In the genomic region with DNA sequence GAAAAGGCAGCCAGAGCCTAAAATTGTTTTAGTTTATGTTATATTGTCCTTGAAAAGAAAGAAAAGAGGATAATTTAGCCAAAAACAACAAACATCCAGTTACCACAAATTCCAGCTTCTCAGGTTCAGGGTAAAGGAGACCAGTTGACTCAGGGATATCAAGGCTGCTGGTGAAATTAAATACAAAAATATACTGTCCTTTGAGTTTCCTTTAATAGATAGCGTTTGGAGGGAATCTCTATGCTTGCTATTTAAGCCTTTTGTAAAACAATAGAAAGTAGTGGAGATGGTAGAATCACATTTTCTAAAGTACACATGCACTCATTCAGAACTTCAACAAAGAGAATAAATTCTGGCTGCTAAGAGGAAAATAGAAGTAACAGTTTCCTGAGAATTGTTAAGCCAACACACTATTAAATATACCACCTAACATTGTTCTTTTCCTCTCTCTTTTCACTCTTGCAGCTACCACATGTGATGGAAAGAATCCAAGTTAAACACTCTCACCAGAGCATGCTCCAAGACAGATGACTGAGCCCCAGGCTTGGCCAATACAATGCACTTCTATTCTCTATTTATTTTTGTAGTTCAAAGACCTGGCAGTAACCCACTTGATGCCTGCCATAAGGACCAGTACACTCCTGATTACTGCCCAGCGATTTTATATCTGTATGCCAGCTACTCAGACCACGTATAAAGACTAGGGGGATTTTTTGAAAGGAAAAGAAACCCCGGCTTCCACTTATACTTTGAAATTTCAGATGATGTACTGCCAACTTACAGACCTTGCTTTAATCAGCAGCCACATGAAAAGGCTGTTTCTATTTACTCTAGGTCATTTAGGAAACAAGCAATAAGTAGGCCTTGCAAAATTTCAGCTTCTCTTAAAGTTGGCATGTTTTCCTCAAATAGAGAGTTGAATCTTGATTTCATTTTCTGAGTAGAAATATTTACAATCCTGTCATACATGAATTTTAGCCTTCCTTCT, we compare ENCODE assay signal across 9 cellular contexts.
DNase-seq lines count a peak whose midpoint lies in the region; ATAC-seq and TF ChIP-seq lines count a peak whose summit lies in the region.
"Had no signal": no experiment of that assay in that cellular context is flagged by ENCODE, and none has a peak within 500 bp of the region (broad histone marks: within the 10 kb centered on the region; RNA-seq: fewer than 3 reads in every experiment).

No MANE protein-coding gene starts in this region.

- no peaks in the 10 kb centered on the region for H3K36me3 ChIP-seq in ACC112 (ENCODE audit: insufficient read depth, low read length)

- H3K27ac ChIP-seq in ACC112 (ENCODE audit: low read depth, low read length) = peak overlapping the region; percentile 13; the same call in 1 of the 2 replicates
- no peak overlapping the region for H3K27ac ChIP-seq in foreskin keratinocyte
- H3K27ac ChIP-seq: HL-60 had no signal

- in situ Hi-C loops in astrocyte of the cerebellum (cut with HindIII; ENCODE audit: low sequenced_read_pairs) = no loop called here

- H3K27me3 ChIP-seq in ACC112 (ENCODE audit: insufficient read depth, low read length) = no peaks in the 10 kb centered on the region
- no peaks in the 10 kb centered on the region for H3K27me3 ChIP-seq in foreskin keratinocyte

- H3K4me1 ChIP-seq in ACC112 (ENCODE audit: control insufficient read depth, insufficient read depth, low read length, unreplicated experiment) = peaks cover 11% of the 10 kb centered on the region
- H3K4me1 ChIP-seq in foreskin keratinocyte = no peaks in the 10 kb centered on the region

- peak overlapping the region; percentile 48 for H2AFZ ChIP-seq in ACC112 (ENCODE audit: low read length, unreplicated experiment)

- TF ChIP-seq CTCF in astrocyte of the cerebellum (IDR thresholded peaks at IDR 0.05; ENCODE audit: low read depth, low read length, missing control alignments) (no peak), foreskin keratinocyte (conservative IDR thresholded peaks at IDR 0.05) (no peak)

- no peaks in the 10 kb centered on the region for H3K79me2 ChIP-seq in ACC112 (ENCODE audit: control insufficient read depth, insufficient read depth, low read length, unreplicated experiment)

- ATAC-seq in HG02981 (IDR thresholded peaks at IDR 0.05; ENCODE audit: unreplicated experiment) (no peak), foreskin keratinocyte (no peak)

- H3K4me3 ChIP-seq in ACC112 (ENCODE audit: low read depth, low read length) (0 out of 2 replicates have a peak overlapping the region, but pooled peaks have one; percentile 10), astrocyte of the cerebellum (ENCODE audit: low read depth, low read length) (no peak overlapping the region)

- DNase-seq in NCI-H1092 (lab: John Stamatoyannopoulos, UW) (peak; percentile 94), astrocyte of the cerebellum (ENCODE audit: low read depth) (peak; percentile 91), iris pigment epithelial cell (ENCODE audit: low read depth) (peak; percentile 86), NK-92 (lab: John Stamatoyannopoulos, UW; ENCODE audit: unreplicated experiment) (no peak), foreskin keratinocyte (no peak)
- DNase-seq in stimulated activated CD4-positive, alpha-beta T cell treated with anti-CD3 and anti-CD28 coated beads, Interleukin-15, amount 100 ng/mL, for 24 hours = no peak

Comparison
In these comparisons a context has a peak if more than half of its experiments do, and no peak if none do; other contexts are left out.
1. DNase-seq: peak in NCI-H1092 (single experiment), astrocyte of the cerebellum (single experiment) and iris pigment epithelial cell (single experiment); none in NK-92 (single experiment), stimulated activated CD4-positive, alpha-beta T cell treated with anti-CD3 and anti-CD28 coated beads, Interleukin-15, amount 100 ng/mL, for 24 hours (single experiment) and foreskin keratinocyte (0 of 2).